ENCODE assay signal across 15 cellular contexts in genomic region chr10:88915781-88916180, GRCh38. TPM values are rescaled to one million over a fixed set of nuclear protein-coding genes. Genes with fewer than 3 reads are reported as not detected.
A peak's percentile ranks its signal among the peaks of the same experiment; 100 is the strongest.
DNase-seq lines count a peak whose midpoint lies in the region; ATAC-seq and TF ChIP-seq lines count a peak whose summit lies in the region.
"Had no signal": no experiment of that assay in that cellular context is flagged by ENCODE, and none has a peak within 500 bp of the region (broad histone marks: within the 10 kb centered on the region; RNA-seq: fewer than 3 reads in every experiment).

No MANE protein-coding gene starts in this region.

- 60 to 63% methylated on average over 2 of the region's 2 CpGs for WGBS in upper lobe of left lung, 2 donors

- peak overlapping the region in 4 of 7 donors; percentile 15 to 67 (median 36) for H3K27ac Mint-ChIP-seq in CD4-positive, alpha-beta memory T cell
- H3K27ac Mint-ChIP-seq in activated CD8-positive, alpha-beta T cell treated with anti-CD3 and anti-CD28 coated beads, Interleukin-2, amount 10 ng/mL, durations not matched to agents 7 days and 5 days, result peak overlapping the region; percentile 4
- peak overlapping the region in 2 of 3 experiments; percentile 27 to 49 for H3K27ac Mint-ChIP-seq in nephron
- H3K27ac Mint-ChIP-seq: GM23338 had no signal

- H3K27ac ChIP-seq in CD4-positive, alpha-beta memory T cell (ENCODE audit: low read depth, low read length), result no peak overlapping the region
- H3K27ac ChIP-seq in upper lobe of left lung, result no peak overlapping the region

- TF ChIP-seq POLR2A in upper lobe of left lung (IDR thresholded peaks at IDR 0.05), result no peak

- H3K9me3 Mint-ChIP-seq in CD4-positive, alpha-beta memory T cell, result no peaks in the 10 kb centered on the region
- H3K9me3 Mint-ChIP-seq in activated CD8-positive, alpha-beta T cell treated with anti-CD3 and anti-CD28 coated beads, Interleukin-2, amount 10 ng/mL, durations not matched to agents 7 days and 5 days (ENCODE audit: insufficient read depth), result no peaks in the 10 kb centered on the region
- H3K9me3 Mint-ChIP-seq in nephron, result no peaks in the 10 kb centered on the region
- H3K9me3 Mint-ChIP-seq: GM23338 had no signal

- TF ChIP-seq EP300 in upper lobe of left lung (IDR thresholded peaks at IDR 0.05), result no peak

- no peaks in the 10 kb centered on the region for H3K27me3 Mint-ChIP-seq in CD4-positive, alpha-beta memory T cell
- no peaks in the 10 kb centered on the region for H3K27me3 Mint-ChIP-seq in activated CD8-positive, alpha-beta T cell treated with anti-CD3 and anti-CD28 coated beads, Interleukin-2, amount 10 ng/mL, durations not matched to agents 7 days and 5 days (ENCODE audit: low read depth)
- no peaks in the 10 kb centered on the region for H3K27me3 Mint-ChIP-seq in nephron (ENCODE audit: low read depth)

- no peak overlapping the region for H3K4me3 Mint-ChIP-seq in CD4-positive, alpha-beta memory T cell
- no peak overlapping the region for H3K4me3 Mint-ChIP-seq in activated CD8-positive, alpha-beta T cell treated with anti-CD3 and anti-CD28 coated beads, Interleukin-2, amount 10 ng/mL, durations not matched to agents 7 days and 5 days
- H3K4me3 Mint-ChIP-seq in nephron, result no peak overlapping the region
- H3K4me3 Mint-ChIP-seq: GM23338 had no signal

- no peak for ATAC-seq in activated CD8-positive, alpha-beta T cell treated with anti-CD3 and anti-CD28 coated beads, Interleukin-2, amount 10 ng/mL, durations not matched to agents 7 days and 5 days
- no peak for ATAC-seq in upper lobe of left lung (ENCODE audit: low FRiP score in 2 of 2)
- ATAC-seq in esophagus mucosa, result no peak
- ATAC-seq: GM23338, K562, Right ventricle myocardium inferior had no signal

- intact Hi-C loops in CD4-positive, alpha-beta memory T cell (cut with micrococcal nuclease), result no loop called here

- no peaks in the 10 kb centered on the region for H3K4me1 ChIP-seq in CD4-positive, alpha-beta memory T cell (ENCODE audit: insufficient read depth, low read length)
- no peaks in the 10 kb centered on the region for H3K4me1 ChIP-seq in upper lobe of left lung

- peaks cover 46 to 75% of the 10 kb centered on the region in 2 donors for H3K36me3 Mint-ChIP-seq in CD4-positive, alpha-beta memory T cell
- H3K36me3 Mint-ChIP-seq in activated CD8-positive, alpha-beta T cell treated with anti-CD3 and anti-CD28 coated beads, Interleukin-2, amount 10 ng/mL, durations not matched to agents 7 days and 5 days (ENCODE audit: low read depth), result peaks cover 77% of the 10 kb centered on the region
- H3K36me3 Mint-ChIP-seq in nephron (ENCODE audit: low read depth), result no peaks in the 10 kb centered on the region

- CTCF ChIA-PET in CD4-positive, alpha-beta memory T cell (lab: Charles Lee; ENCODE audit: partially characterized antibody), result interaction anchor here (0.8 to 1.4 kb wide), 2 partner anchors 17 to 284 kb away, joined by 3 read pairs; no protein-coding TSS in a partner anchor
- CTCF ChIA-PET in activated CD8-positive, alpha-beta T cell treated with anti-CD3 and anti-CD28 coated beads, Interleukin-2, amount 10 ng/mL, durations not matched to agents 7 days and 5 days (lab: Charles Lee), result interaction anchor here (1.4 kb wide), 1 partner anchor 81 kb away, joined by 6 read pairs; no protein-coding TSS in a partner anchor

- POLR2A ChIA-PET in CD4-positive, alpha-beta memory T cell (lab: Charles Lee; ENCODE audit: partially characterized antibody), result no interaction called here
- POLR2A ChIA-PET in activated CD8-positive, alpha-beta T cell treated with anti-CD3 and anti-CD28 coated beads, Interleukin-2, amount 10 ng/mL, durations not matched to agents 7 days and 5 days (lab: Charles Lee), result no interaction called here

- no peak for DNase-seq in CD4-positive, alpha-beta memory T cell
- DNase-seq in ELF-1 (ENCODE audit: low read depth, low spot score), result peak; percentile 68
- no peak for DNase-seq in activated CD8-positive, alpha-beta T cell treated with anti-CD3 and anti-CD28 coated beads, Interleukin-2, amount 10 ng/mL, durations not matched to agents 7 days and 5 days
- DNase-seq in upper lobe of left lung, result no peak
- DNase-seq in GM13976 (ENCODE audit: low spot score), result no peak
- DNase-seq: DMS 273 treated with DMSO at 0.1 percent for 48 hours, NCI-H1048, NCI-H146, NCI-H748 treated with DMSO at 0.1 percent for 48 hours, SK-N-SH had no signal

- TF ChIP-seq CTCF in nephron (IDR thresholded peaks at IDR 0.05; ENCODE audit: unreplicated experiment in 3 of 3), result no peak
- TF ChIP-seq CTCF in upper lobe of left lung (IDR thresholded peaks at IDR 0.05), result no peak
- TF ChIP-seq CTCF in GM13976 (IDR thresholded peaks at IDR 0.05; ENCODE audit: borderline replicate concordance, control extremely low read depth, extremely low read depth, insufficient read depth, missing control alignments), result no peak

- no peaks in the 10 kb centered on the region for H3K27me3 ChIP-seq in CD4-positive, alpha-beta memory T cell (ENCODE audit: insufficient read depth, low read length)
- H3K27me3 ChIP-seq in upper lobe of left lung, result no peaks in the 10 kb centered on the region

- in situ Hi-C loops in GM13976 (cut with MboI; ENCODE audit: low sequenced_read_pairs, unreplicated experiment), result no loop called here

- peaks cover 0 to 2% (median 0%) of the 10 kb centered on the region in 4 donors for H3K4me1 Mint-ChIP-seq in CD4-positive, alpha-beta memory T cell
- no peaks in the 10 kb centered on the region for H3K4me1 Mint-ChIP-seq in activated CD8-positive, alpha-beta T cell treated with anti-CD3 and anti-CD28 coated beads, Interleukin-2, amount 10 ng/mL, durations not matched to agents 7 days and 5 days (ENCODE audit: low read depth)
- H3K4me1 Mint-ChIP-seq in nephron, result peaks cover 69% of the 10 kb centered on the region
- H3K4me1 Mint-ChIP-seq: GM23338 had no signal

- no peak overlapping the region for H3K4me3 ChIP-seq in CD4-positive, alpha-beta memory T cell (ENCODE audit: low read length in 2 of 2)
- H3K4me3 ChIP-seq in upper lobe of left lung, result no peak overlapping the region
- H3K4me3 ChIP-seq: GM23338, K562 had no signal

- H3K9me3 ChIP-seq in CD4-positive, alpha-beta memory T cell (ENCODE audit: control insufficient read depth in 1 of 2, low read length in 2 of 2), result no peaks in the 10 kb centered on the region
- no peaks in the 10 kb centered on the region for H3K9me3 ChIP-seq in upper lobe of left lung
- H3K9me3 ChIP-seq: SK-N-SH had no signal

- H3K36me3 ChIP-seq in CD4-positive, alpha-beta memory T cell (ENCODE audit: insufficient read depth, low read length), result peaks cover 24% of the 10 kb centered on the region
- H3K36me3 ChIP-seq in upper lobe of left lung, result no peaks in the 10 kb centered on the region

RNA-seq across cellular contexts. Expression of gene STAMBPL1, which starts 35.7 kb away (rescaled TPM):
- total RNA-seq in CD4-positive, alpha-beta memory T cell, result 10 to 100 TPM; 37.9 to 43.2 TPM
- polyA plus RNA-seq in CD4-positive, alpha-beta memory T cell, result 10 to 100 TPM in 1 of 2 donors, 1 to 10 TPM in 1; 5.3 to 12.0 TPM
- total RNA-seq in activated CD8-positive, alpha-beta T cell treated with anti-CD3 and anti-CD28 coated beads, Interleukin-2, amount 10 ng/mL, durations not matched to agents 7 days and 5 days, result 10 to 100 TPM; 67.6 TPM
- total RNA-seq in upper lobe of left lung (10 to 100 TPM in 2 of 6 donors, 1 to 10 TPM in 4; 4.9 to 69.1 (median 7.0) TPM), esophagus mucosa (2.5 TPM)
- polyA plus RNA-seq: K562 had no signal

RNA-seq across cellular contexts. Expression of gene ACTA2, which starts 36.8 kb away (rescaled TPM):
- 10 to 100 TPM in 1 of 2 experiments, 1 to 10 TPM in 1; 9.1 to 13.2 TPM for total RNA-seq in CD4-positive, alpha-beta memory T cell
- polyA plus RNA-seq in CD4-positive, alpha-beta memory T cell, result 10 to 100 TPM; 10.6 to 12.5 TPM
- 10 to 100 TPM; 12.9 to 15.0 TPM for total RNA-seq in activated CD8-positive, alpha-beta T cell treated with anti-CD3 and anti-CD28 coated beads, Interleukin-2, amount 10 ng/mL, durations not matched to agents 7 days and 5 days
- total RNA-seq in upper lobe of left lung, result 100 to 1,000 TPM in 5 of 6 donors, 10 to 100 TPM in 1; 94.3 to 328 (median 186) TPM
- total RNA-seq in esophagus mucosa, result 53.0 TPM
